ENCODE assay signal across 34 cellular contexts in genomic region chr1:212135166-212135565, GRCh38.
A peak's percentile ranks its signal among the peaks of the same experiment; 100 is the strongest.
DNase-seq lines count a peak whose midpoint lies in the region; ATAC-seq, FAIRE-seq and TF ChIP-seq lines count a peak whose summit lies in the region.
"Had no signal": no experiment of that assay in that cellular context is flagged by ENCODE, and none has a peak within 500 bp of the region (broad histone marks: within the 10 kb centered on the region; RNA-seq: fewer than 3 reads in every experiment).

No MANE protein-coding gene starts in this region.

- no peaks in the 10 kb centered on the region for H3K9me3 Mint-ChIP-seq in activated CD8-positive, alpha-beta T cell treated with anti-CD3 and anti-CD28 coated beads, Interleukin-2, amount 10 ng/mL, durations not matched to agents 7 days and 5 days (ENCODE audit: insufficient read depth)
- H3K9me3 Mint-ChIP-seq: CD4-positive, alpha-beta T cell had no signal

- H2BK15ac ChIP-seq in H1 (ENCODE audit: low read length): no peak overlapping the region

- WGBS in H1 (ENCODE audit: extremely low coverage in 1 of 2, insufficient coverage in 1 of 2, insufficient read length in 1 of 2, insufficient replicate concordance in 2 of 2, low coverage in 1 of 2, low lambda C conversion rate in 2 of 2, missing lambda C conversion rate in 1 of 2), 2 experiments: 84% methylated on average over 2 of the region's 2 CpGs; no CpG with 5 or more reads in 1 of the 2 experiments
- 93 to 100% methylated on average over 2 of the region's 2 CpGs for WGBS in esophagus squamous epithelium, 2 donors

- H2AFZ ChIP-seq in H1 (ENCODE audit: low read length): no peak overlapping the region

- no peaks in the 10 kb centered on the region for H3K79me2 ChIP-seq in H1 (ENCODE audit: control insufficient read depth in 1 of 2, insufficient read depth in 2 of 2, low read length in 2 of 2)

- H3K36me3 ChIP-seq in HEK293 (ENCODE audit: control insufficient read depth in 2 of 2, insufficient read depth in 1 of 2, low read length in 2 of 2) (peaks cover 0 to 3% of the 10 kb centered on the region in 2 experiments; a peak in 1 of 3 replicates), H1 (ENCODE audit: control insufficient read depth in 2 of 4, insufficient read depth in 4 of 4, low read length in 3 of 4) (no peaks in the 10 kb centered on the region; a peak in 1 of 8 replicates), esophagus squamous epithelium (no peaks in the 10 kb centered on the region)

- peaks cover 32% of the 10 kb centered on the region for H3K36me3 Mint-ChIP-seq in activated CD8-positive, alpha-beta T cell treated with anti-CD3 and anti-CD28 coated beads, Interleukin-2, amount 10 ng/mL, durations not matched to agents 7 days and 5 days (ENCODE audit: low read depth)
- H3K36me3 Mint-ChIP-seq: CD8-positive, alpha-beta T cell had no signal

- H4K8ac ChIP-seq in H1 (ENCODE audit: extremely low read depth, insufficient read depth, low read length): no peak overlapping the region

- H2BK120ac ChIP-seq in H1 (replicated peaks; ENCODE audit: low read depth, low read length): no peak overlapping the region

- TF ChIP-seq CTCF in D721Med (IDR thresholded peaks at IDR 0.05; ENCODE audit: insufficient read depth, missing control alignments) (no peak), HEK293 (tag by site-specific recombination; IDR thresholded peaks at IDR 0.05) (no peak), H1 (IDR thresholded peaks at IDR 0.05; ENCODE audit: control extremely low read depth in 1 of 3, insufficient read depth in 1 of 3, low read depth in 1 of 3, low read length in 3 of 3) (no peak), esophagus squamous epithelium (IDR thresholded peaks at IDR 0.05) (no peak)

- CTCF ChIA-PET in HEK293 (lab: Yijun Ruan, JAX): interaction anchor here (0.6 kb wide), 1 partner anchor 455 kb away, joined by 3 read pairs; no protein-coding TSS in a partner anchor
- CTCF ChIA-PET in H1 (lab: Charles Lee; ENCODE audit: partially characterized antibody): no interaction called here
- CTCF ChIA-PET in activated CD8-positive, alpha-beta T cell treated with anti-CD3 and anti-CD28 coated beads, Interleukin-2, amount 10 ng/mL, durations not matched to agents 7 days and 5 days (lab: Charles Lee): no interaction called here

- no peak overlapping the region for H2BK12ac ChIP-seq in H1 (ENCODE audit: low read depth, low read length)

- H3K9ac ChIP-seq in H1 (replicated peaks in 1 of 4; ENCODE audit: extremely low read depth in 1 of 4, low read depth in 3 of 4, low read length in 3 of 4): no peak overlapping the region
- H3K9ac ChIP-seq: BLaER1; BLaER1 treated with 17β-estradiol and CSF1 and Interleukin-3, amounts not matched to agents 10 nM and 100 nM had no signal

- intact Hi-C loops in esophagus squamous epithelium (cut with DNase I): no loop called here

- H3K4me1 Mint-ChIP-seq in activated CD8-positive, alpha-beta T cell treated with anti-CD3 and anti-CD28 coated beads, Interleukin-2, amount 10 ng/mL, durations not matched to agents 7 days and 5 days (ENCODE audit: low read depth): peaks cover 3% of the 10 kb centered on the region
- H3K4me1 Mint-ChIP-seq: B cell; CD4-positive, alpha-beta memory T cell; CD4-positive, CD25-positive, alpha-beta regulatory T cell had no signal

- FAIRE-seq in D721Med (lab: Jason Lieb, UNC): peak; percentile 46
- FAIRE-seq in H1 (lab: Jason Lieb, UNC): no peak
- FAIRE-seq: A204.1, A549 had no signal

- no peaks in the 10 kb centered on the region for H4K20me1 ChIP-seq in H1 (replicated peaks in 1 of 2; ENCODE audit: control insufficient read depth in 1 of 2, insufficient read depth in 2 of 2, low read length in 2 of 2)
- H4K20me1 ChIP-seq: BLaER1; BLaER1 treated with 17β-estradiol and CSF1 and Interleukin-3, amounts not matched to agents 10 nM and 100 nM had no signal

- peak overlapping the region; percentile 66 for H3K14ac ChIP-seq in H1 (ENCODE audit: insufficient read length)

- no peak overlapping the region for H3K18ac ChIP-seq in H1 (ENCODE audit: extremely low read depth, low read length)

- H3K4me2 ChIP-seq in H1 (ENCODE audit: insufficient read depth in 1 of 2, low read depth in 2 of 2, low read length in 2 of 2): no peak overlapping the region
- H3K4me2 ChIP-seq: A549; BLaER1; BLaER1 treated with 17β-estradiol and CSF1 and Interleukin-3, amounts not matched to agents 10 nM and 100 nM had no signal

- H2AK5ac ChIP-seq in H1 (ENCODE audit: low read depth, low read length): no peak overlapping the region

- TF ChIP-seq RAD21 in H1 (IDR thresholded peaks at IDR 0.05 in 1 of 2, conservative IDR thresholded peaks at IDR 0.05 in 1 of 2; ENCODE audit: low read depth in 2 of 2, low read length in 2 of 2): no peak

- no peak overlapping the region for H3K4me3 Mint-ChIP-seq in activated CD8-positive, alpha-beta T cell treated with anti-CD3 and anti-CD28 coated beads, Interleukin-2, amount 10 ng/mL, durations not matched to agents 7 days and 5 days
- H3K4me3 Mint-ChIP-seq: B cell; CD14-positive monocyte; CD4-positive, alpha-beta memory T cell; CD4-positive, alpha-beta T cell; CD4-positive, CD25-positive, alpha-beta regulatory T cell; CD8-positive, alpha-beta memory T cell; CD8-positive, alpha-beta T cell had no signal

- no peak overlapping the region for H4K5ac ChIP-seq in H1 (ENCODE audit: insufficient read length, low read depth, low read length)

- H4K91ac ChIP-seq in H1 (replicated peaks; ENCODE audit: insufficient read length, low read length): no peak overlapping the region

- H3K23ac ChIP-seq in H1 (ENCODE audit: insufficient read length): no peak overlapping the region

- no peak overlapping the region for H3K4ac ChIP-seq in H1 (replicated peaks; ENCODE audit: insufficient read length, low read depth, low read length)

- H2BK20ac ChIP-seq in H1 (ENCODE audit: low read length): no peak overlapping the region

- no peaks in the 10 kb centered on the region for H3K79me1 ChIP-seq in H1 (ENCODE audit: low read depth, low read length)

- H3K9me3 ChIP-seq in HEK293 (ENCODE audit: control insufficient read depth, insufficient read depth, low read depth, low read length): no peaks in the 10 kb centered on the region; the same call in 1 of the 2 replicates
- no peaks in the 10 kb centered on the region for H3K9me3 ChIP-seq in H1 (ENCODE audit: insufficient read depth in 2 of 2, low read depth in 1 of 2, low read length in 1 of 2)
- no peaks in the 10 kb centered on the region for H3K9me3 ChIP-seq in esophagus squamous epithelium
- H3K9me3 ChIP-seq: A549, BE2C, Caco-2 had no signal

- H2BK5ac ChIP-seq in H1 (ENCODE audit: low read depth, low read length): no peak overlapping the region

- no peak for TF ChIP-seq EP300 in H1 (IDR thresholded peaks at IDR 0.05; ENCODE audit: borderline replicate concordance in 1 of 2, low read depth in 2 of 2, low read length in 2 of 2)

- no peaks in the 10 kb centered on the region for H3K23me2 ChIP-seq in H1 (ENCODE audit: low read depth, low read length)

- H3K4me3 ChIP-seq in HEK293 (ENCODE audit: low read depth, low read length) (no peak overlapping the region), H1 (ENCODE audit: extremely low read depth in 1 of 4, insufficient read depth in 2 of 4, low read depth in 3 of 4, low read length in 4 of 4) (no peak overlapping the region), esophagus squamous epithelium (no peak overlapping the region)
- H3K4me3 ChIP-seq: A549; BLaER1; BLaER1 treated with 17β-estradiol and CSF1 and Interleukin-3, amounts not matched to agents 10 nM and 100 nM had no signal

- no peak for ATAC-seq in activated CD8-positive, alpha-beta T cell treated with anti-CD3 and anti-CD28 coated beads, Interleukin-2, amount 10 ng/mL, durations not matched to agents 7 days and 5 days
- ATAC-seq: A549; CD8-positive, alpha-beta T cell had no signal

- TF ChIP-seq POLR2A in H1 (IDR thresholded peaks at IDR 0.05; ENCODE audit: control extremely low read depth in 1 of 2, low read depth in 2 of 2, low read length in 2 of 2) (no peak), esophagus squamous epithelium (IDR thresholded peaks at IDR 0.05) (no peak)

- H3K27ac ChIP-seq in HEK293 (ENCODE audit: extremely low read depth, low read depth, low read length): no peak overlapping the region
- H3K27ac ChIP-seq in H1 (ENCODE audit: low read depth, low read length): no peak overlapping the region
- H3K27ac ChIP-seq in esophagus squamous epithelium: no peak overlapping the region
- H3K27ac ChIP-seq: 22Rv1; A549; BLaER1; BLaER1 treated with 17β-estradiol and CSF1 and Interleukin-3, amounts not matched to agents 10 nM and 100 nM; C4-2B had no signal

- no peak overlapping the region for H3K56ac ChIP-seq in H1 (replicated peaks; ENCODE audit: insufficient read length, low read depth, low read length)

- H3K4me1 ChIP-seq in HEK293 (ENCODE audit: control insufficient read depth, insufficient read depth, low read length): no peaks in the 10 kb centered on the region
- peaks cover 0 to 3% (median under 1%) of the 10 kb centered on the region in 4 experiments; a peak in 1 of 7 replicates for H3K4me1 ChIP-seq in H1 (replicated peaks in 1 of 4; ENCODE audit: control insufficient read depth in 3 of 4, insufficient read depth in 4 of 4, low read length in 3 of 4)
- peaks cover 0 to 8% (median 0%) of the 10 kb centered on the region in 3 donors for H3K4me1 ChIP-seq in esophagus squamous epithelium
- H3K4me1 ChIP-seq: A549, BE2C, BLaER1, Caco-2 had no signal

- no peaks in the 10 kb centered on the region for H3K27me3 ChIP-seq in H1 (replicated peaks in 1 of 4; ENCODE audit: control insufficient read depth in 3 of 4, extremely low read depth in 1 of 4, insufficient read depth in 3 of 4, low read length in 3 of 4)
- H3K27me3 ChIP-seq in esophagus squamous epithelium: no peaks in the 10 kb centered on the region
- H3K27me3 ChIP-seq: BE2C; BLaER1; BLaER1 treated with 17β-estradiol and CSF1 and Interleukin-3, amounts not matched to agents 10 nM and 100 nM had no signal

- POLR2A ChIA-PET in HEK293 (lab: Yijun Ruan, JAX): no interaction called here
- POLR2A ChIA-PET in H1 (lab: Charles Lee; ENCODE audit: partially characterized antibody): no interaction called here
- POLR2A ChIA-PET in activated CD8-positive, alpha-beta T cell treated with anti-CD3 and anti-CD28 coated beads, Interleukin-2, amount 10 ng/mL, durations not matched to agents 7 days and 5 days (lab: Charles Lee): no interaction called here

- DNase-seq in D721Med (ENCODE audit: insufficient read length, low spot score): no peak
- no peak for DNase-seq in H1 (ENCODE audit: low read depth in 1 of 2, low spot score in 2 of 2)
- DNase-seq in activated CD8-positive, alpha-beta T cell treated with anti-CD3 and anti-CD28 coated beads, Interleukin-2, amount 10 ng/mL, durations not matched to agents 7 days and 5 days: no peak
- DNase-seq in T1000 (lab: John Stamatoyannopoulos, UW): no peak
- DNase-seq in esophagus squamous epithelium (lab: John Stamatoyannopoulos, UW): no peak
- DNase-seq: 8988T; ACHN; AML-193; BE2C; C1 segment of cervical spinal cord; Caco-2; Calu3; CD4-positive, alpha-beta memory T cell; CD4-positive, alpha-beta T cell; CD4-positive, CD25-positive, alpha-beta regulatory T cell; CD8-positive, alpha-beta memory T cell; CD8-positive, alpha-beta T cell; COR-L47; DMS 273 treated with DMSO at 0.1 percent for 48 hours; DMS153; DMS53; DMS79; DMS79 treated with DMSO at 0.1 percent for 48 hours; DND-41; EL had no signal

- no peak overlapping the region for H3K27ac Mint-ChIP-seq in activated CD8-positive, alpha-beta T cell treated with anti-CD3 and anti-CD28 coated beads, Interleukin-2, amount 10 ng/mL, durations not matched to agents 7 days and 5 days
- H3K27ac Mint-ChIP-seq: B cell; CD4-positive, alpha-beta T cell; CD8-positive, alpha-beta T cell had no signal

- no peaks in the 10 kb centered on the region for H3K27me3 Mint-ChIP-seq in activated CD8-positive, alpha-beta T cell treated with anti-CD3 and anti-CD28 coated beads, Interleukin-2, amount 10 ng/mL, durations not matched to agents 7 days and 5 days (ENCODE audit: low read depth)
- H3K27me3 Mint-ChIP-seq: B cell; CD4-positive, alpha-beta memory T cell; CD4-positive, alpha-beta T cell had no signal
